In genomic region chr1:174946020-174946419, GRCh38 we compare ENCODE assay signal across 21 cellular contexts.
"Had no signal": no experiment of that assay in that cellular context is flagged by ENCODE, and none has a peak within 500 bp of the region (broad histone marks: within the 10 kb centered on the region; RNA-seq: fewer than 3 reads in every experiment).

No MANE protein-coding gene starts in this region.

- H3K27me3 Mint-ChIP-seq: activated B cell treated with CpG ODN at 0.5 μM for 24 hours; activated CD4-positive, alpha-beta memory T cell treated with anti-CD3 and anti-CD28 coated beads for 36 hours; activated naive CD8-positive, alpha-beta T cell treated with anti-CD3 and anti-CD28 coated beads for 36 hours; activated T-helper 17 cell treated with anti-CD3 and anti-CD28 coated beads, Interleukin-2, amount 50 U/mL, for 72 hours; central memory CD8-positive, alpha-beta T cell; stimulated activated naive CD8-positive, alpha-beta T cell treated with anti-CD3 and anti-CD28 coated beads, Interleukin-15, Interleukin-2, amounts not matched to agents 100 ng/mL and 50 ng/mL, for 24 hours had no signal

- H3K9me3 Mint-ChIP-seq: activated B cell treated with CpG ODN at 0.5 μM for 24 hours; activated CD4-positive, alpha-beta memory T cell treated with anti-CD3 and anti-CD28 coated beads for 36 hours; activated naive CD8-positive, alpha-beta T cell treated with anti-CD3 and anti-CD28 coated beads for 36 hours; activated T-helper 17 cell treated with anti-CD3 and anti-CD28 coated beads, Interleukin-2, amount 50 U/mL, for 72 hours; central memory CD8-positive, alpha-beta T cell; immature natural killer cell; natural killer cell; stimulated activated naive CD8-positive, alpha-beta T cell treated with anti-CD3 and anti-CD28 coated beads, Interleukin-15, Interleukin-2, amounts not matched to agents 100 ng/mL and 50 ng/mL, for 24 hours had no signal

- DNase-seq: activated B cell treated with CpG ODN at 0.5 μM for 24 hours; activated CD4-positive, alpha-beta memory T cell treated with anti-CD3 and anti-CD28 coated beads for 36 hours; activated CD4-positive, alpha-beta T cell treated with anti-CD3 and anti-CD28 coated beads for 4 hours; activated naive CD4-positive, alpha-beta T cell; activated naive CD8-positive, alpha-beta T cell treated with anti-CD3 and anti-CD28 coated beads for 36 hours; activated T-cell treated with anti-CD3 and anti-CD28 coated beads for 4 hours; amniotic stem cell; colonic mucosa; heart right ventricle; immature natural killer cell; mesenchymal stem cell; natural killer cell; posterior cingulate gyrus; right cardiac atrium; T-helper 1 cell; T-helper 9 cell had no signal

- FAIRE-seq: endometrium had no signal

- H3K9me3 ChIP-seq: colonic mucosa, gastroesophageal sphincter, heart right ventricle had no signal

- H3K27ac Mint-ChIP-seq: activated B cell treated with CpG ODN at 0.5 μM for 24 hours; activated CD4-positive, alpha-beta memory T cell treated with anti-CD3 and anti-CD28 coated beads for 36 hours; activated naive CD8-positive, alpha-beta T cell treated with anti-CD3 and anti-CD28 coated beads for 36 hours; activated T-helper 17 cell treated with anti-CD3 and anti-CD28 coated beads, Interleukin-2, amount 50 U/mL, for 72 hours; natural killer cell; stimulated activated naive CD8-positive, alpha-beta T cell treated with anti-CD3 and anti-CD28 coated beads, Interleukin-15, Interleukin-2, amounts not matched to agents 100 ng/mL and 50 ng/mL, for 24 hours had no signal

- H3K4me1 Mint-ChIP-seq: activated T-helper 17 cell treated with anti-CD3 and anti-CD28 coated beads, Interleukin-2, amount 50 U/mL, for 72 hours; immature natural killer cell had no signal

- H3K4me1 ChIP-seq: colonic mucosa had no signal

- H3K4me3 ChIP-seq: colonic mucosa, gastroesophageal sphincter, heart right ventricle had no signal

- H3K4me3 Mint-ChIP-seq: activated B cell treated with CpG ODN at 0.5 μM for 24 hours; activated CD4-positive, alpha-beta memory T cell treated with anti-CD3 and anti-CD28 coated beads for 36 hours; activated naive CD8-positive, alpha-beta T cell treated with anti-CD3 and anti-CD28 coated beads for 36 hours; activated T-helper 17 cell treated with anti-CD3 and anti-CD28 coated beads, Interleukin-2, amount 50 U/mL, for 72 hours; central memory CD8-positive, alpha-beta T cell; immature natural killer cell; natural killer cell; stimulated activated naive CD8-positive, alpha-beta T cell treated with anti-CD3 and anti-CD28 coated beads, Interleukin-15, Interleukin-2, amounts not matched to agents 100 ng/mL and 50 ng/mL, for 24 hours had no signal

- H3K36me3 Mint-ChIP-seq: activated CD4-positive, alpha-beta memory T cell treated with anti-CD3 and anti-CD28 coated beads for 36 hours; activated naive CD8-positive, alpha-beta T cell treated with anti-CD3 and anti-CD28 coated beads for 36 hours; immature natural killer cell; natural killer cell had no signal

- H3K27me3 ChIP-seq: colonic mucosa, gastroesophageal sphincter, heart right ventricle had no signal

- ATAC-seq: activated T-helper 17 cell treated with anti-CD3 and anti-CD28 coated beads, Interleukin-2, amount 50 U/mL, for 72 hours; gastroesophageal sphincter; heart right ventricle; natural killer cell; right cardiac atrium had no signal

- H3K36me3 ChIP-seq: colonic mucosa, gastroesophageal sphincter, heart right ventricle had no signal

- H3K27ac ChIP-seq: colonic mucosa, gastroesophageal sphincter, heart right ventricle had no signal
